In the genomic region with DNA sequence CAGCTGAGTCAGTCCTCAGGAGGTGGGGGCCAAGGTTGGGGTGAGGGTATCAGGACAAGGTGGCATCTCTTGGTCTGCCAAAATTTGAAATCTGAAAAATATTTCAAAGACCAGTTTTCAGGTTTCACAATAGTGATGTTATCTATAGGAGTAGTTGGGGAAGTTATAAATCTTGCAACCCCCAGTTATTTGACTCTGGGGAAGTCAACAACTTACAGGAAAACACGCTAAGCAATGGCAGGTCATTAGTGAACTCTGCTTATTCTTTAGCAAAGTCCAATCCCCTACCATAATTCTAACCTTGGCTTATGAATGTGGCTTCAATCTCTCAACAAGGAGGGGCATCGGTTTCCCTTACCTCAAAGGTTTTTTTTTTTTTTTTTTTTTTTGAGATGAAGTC, we compare ENCODE assay signal across 21 cellular contexts.
DNase-seq lines count a peak whose midpoint lies in the region; ATAC-seq and TF ChIP-seq lines count a peak whose summit lies in the region.
"Had no signal": no experiment of that assay in that cellular context is flagged by ENCODE, and none has a peak within 500 bp of the region (broad histone marks: within the 10 kb centered on the region; RNA-seq: fewer than 3 reads in every experiment).

No MANE protein-coding gene starts in this region.

- no peaks in the 10 kb centered on the region for H3K27me3 Mint-ChIP-seq in endodermal cell (ENCODE audit: insufficient read depth)

- 89 to 100% methylated on average over 1 to 2 of the region's 2 CpGs for WGBS in endodermal cell (ENCODE audit: insufficient coverage in 1 of 2, insufficient read length in 1 of 2), 2 experiments

- no peak overlapping the region for H3K27ac ChIP-seq in endodermal cell (ENCODE audit: low read depth, low read length)
- H3K27ac ChIP-seq: GM23248, HL-60 had no signal

- no peaks in the 10 kb centered on the region for H3K4me1 ChIP-seq in endodermal cell (ENCODE audit: control insufficient read depth, insufficient read depth, low read length)
- H3K4me1 ChIP-seq: BLaER1 treated with 17β-estradiol and CSF1 and Interleukin-3, amounts not matched to agents 10 nM and 100 nM; HAP-1 had no signal

- DNase-seq in SKM-1 treated with dmso at 0.1 percent for 144 hours (lab: John Stamatoyannopoulos, UW; ENCODE audit: unreplicated experiment) = peak; percentile 16
- DNase-seq in SKM-1 (lab: John Stamatoyannopoulos, UW; ENCODE audit: unreplicated experiment) = no peak
- peak; percentile 31 for DNase-seq in NB4 (ENCODE audit: low read depth)
- DNase-seq in endodermal cell = no peak
- DNase-seq in activated T-cell treated with anti-CD3 and anti-CD28 coated beads, Interleukin-2, amount 50 U/mL, for 48 hours = no peak
- DNase-seq in DMS 273 (lab: John Stamatoyannopoulos, UW; ENCODE audit: unreplicated experiment) = no peak
- DNase-seq: 8988T; Calu3; CD8-positive, alpha-beta T cell; DMS 273 treated with DMSO at 0.1 percent for 48 hours; DMS53; DND-41; EL; GM23248 had no signal

- H3K9me3 ChIP-seq in endodermal cell (ENCODE audit: control insufficient read depth, low read length) = no peaks in the 10 kb centered on the region
- H3K9me3 ChIP-seq: BLaER1 treated with 17β-estradiol and CSF1 and Interleukin-3, amounts not matched to agents 10 nM and 100 nM; HAP-1 had no signal

- H3K27me3 ChIP-seq in endodermal cell (ENCODE audit: control insufficient read depth, insufficient read depth, low read length, poor library complexity, severe bottlenecking) = no peaks in the 10 kb centered on the region
- H3K27me3 ChIP-seq: BLaER1 treated with 17β-estradiol and CSF1 and Interleukin-3, amounts not matched to agents 10 nM and 100 nM had no signal

- H3K36me3 ChIP-seq in endodermal cell (ENCODE audit: control insufficient read depth, insufficient read depth, low read length) = no peaks in the 10 kb centered on the region
- H3K36me3 ChIP-seq: BLaER1 treated with 17β-estradiol and CSF1 and Interleukin-3, amounts not matched to agents 10 nM and 100 nM; HAP-1 had no signal

- peak overlapping the region; percentile 20 for H3K27ac Mint-ChIP-seq in endodermal cell
- H3K27ac Mint-ChIP-seq: B cell; CD8-positive, alpha-beta T cell had no signal

- H3K9me3 Mint-ChIP-seq in endodermal cell = no peaks in the 10 kb centered on the region
- H3K9me3 Mint-ChIP-seq: CD8-positive, alpha-beta T cell had no signal

- TF ChIP-seq CTCF in NB4 (IDR thresholded peaks at IDR 0.05; ENCODE audit: low read depth, low read length) = no peak
- TF ChIP-seq CTCF in endodermal cell (conservative IDR thresholded peaks at IDR 0.05) = no peak

- H3K4me3 ChIP-seq in NB4 (ENCODE audit: low read depth, low read length) = no peak overlapping the region
- no peak overlapping the region for H3K4me3 ChIP-seq in endodermal cell (ENCODE audit: low read length)
- H3K4me3 ChIP-seq: BLaER1 treated with 17β-estradiol and CSF1 and Interleukin-3, amounts not matched to agents 10 nM and 100 nM; GM12878; GM23248; HAP-1 had no signal

- H3K36me3 Mint-ChIP-seq in endodermal cell (ENCODE audit: low read depth) = no peaks in the 10 kb centered on the region
- H3K36me3 Mint-ChIP-seq: CD8-positive, alpha-beta T cell had no signal

- H3K4me3 Mint-ChIP-seq in endodermal cell = no peak overlapping the region
- H3K4me3 Mint-ChIP-seq: B cell; CD8-positive, alpha-beta T cell had no signal

- ATAC-seq in HG03521 (IDR thresholded peaks at IDR 0.05; ENCODE audit: unreplicated experiment) (no peak), GM21737 (IDR thresholded peaks at IDR 0.05; ENCODE audit: unreplicated experiment) (no peak)
- ATAC-seq: CD8-positive, alpha-beta T cell; GM12878 had no signal

- peaks cover 21% of the 10 kb centered on the region for H3K4me1 Mint-ChIP-seq in endodermal cell
- H3K4me1 Mint-ChIP-seq: B cell had no signal

- no peak overlapping the region for H3K9ac ChIP-seq in endodermal cell (ENCODE audit: extremely low read depth, low read length, poor library complexity, severe bottlenecking)
- H3K9ac ChIP-seq: BLaER1 treated with 17β-estradiol and CSF1 and Interleukin-3, amounts not matched to agents 10 nM and 100 nM; GM23248 had no signal

- no peak for TF ChIP-seq POLR2A in NB4 (IDR thresholded peaks at IDR 0.05; ENCODE audit: extremely low read depth, insufficient read length)

Comparison
In these comparisons a context has a peak if more than half of its experiments do, and no peak if none do; other contexts are left out.
1. DNase-seq: peak in SKM-1 treated with dmso at 0.1 percent for 144 hours (single experiment) and NB4 (single experiment); none in SKM-1 (single experiment), endodermal cell (single experiment), activated T-cell treated with anti-CD3 and anti-CD28 coated beads, Interleukin-2, amount 50 U/mL, for 48 hours (0 of 2) and DMS 273 (single experiment).